ENCODE assay signal across 7 cellular contexts in genomic region chr1:202860744-202861419, GRCh38. TPM values are rescaled to one million over a fixed set of nuclear protein-coding genes. Genes with fewer than 3 reads are reported as not detected.
DNase-seq lines count a peak whose midpoint lies in the region; ATAC-seq, FAIRE-seq and TF ChIP-seq lines count a peak whose summit lies in the region.

No MANE protein-coding gene starts in this region.

- 0 out of 2 replicates have a peak, but pooled peaks cover 6% of the 10 kb centered on the region for H3K79me2 ChIP-seq in PC-3 (ENCODE audit: low read length)

- WGBS in adrenal gland, 4 donors: 2 to 4% (median 3%) methylated on average over 18 to 50 of the region's 50 CpGs
- WGBS in iPS DF 6.9 (ENCODE audit: insufficient coverage, insufficient read length): no CpG with 5 or more reads among the region's 50 CpGs
- 1 to 3% methylated on average over 50 of the region's 50 CpGs for WGBS in sigmoid colon, 2 donors

- POLR2A ChIA-PET in PC-3 (lab: Charles Lee; ENCODE audit: unreplicated experiment): interaction anchor here (0.6 to 0.7 kb wide), 2 partner anchors 29 to 72 kb away, joined by 4 read pairs; no protein-coding TSS in a partner anchor

- no peak for TF ChIP-seq EP300 in sigmoid colon (IDR thresholded peaks at IDR 0.05)

- TF ChIP-seq POLR2A in adrenal gland (IDR thresholded peaks at IDR 0.05) (no peak), sigmoid colon (IDR thresholded peaks at IDR 0.05) (no peak)

- TF ChIP-seq CTCF in GM10266 (IDR thresholded peaks at IDR 0.05; ENCODE audit: control insufficient read depth, insufficient read depth, low read depth, missing control alignments) (no peak), PC-3 (conservative IDR thresholded peaks at IDR 0.05; ENCODE audit: low read depth, low read length) (no peak), adrenal gland (IDR thresholded peaks at IDR 0.05) (no peak), sigmoid colon (IDR thresholded peaks at IDR 0.05) (no peak)

- CTCF ChIA-PET in PC-3 (lab: Charles Lee): interaction anchor here (0.6 kb wide), 1 partner anchor 92 kb away, joined by 4 read pairs; no protein-coding TSS in a partner anchor

- peaks cover 14% of the 10 kb centered on the region; the same call in 1 of the 2 replicates for H3K4me1 ChIP-seq in PC-3 (ENCODE audit: insufficient read depth, low read length)
- H3K4me1 ChIP-seq in adrenal gland (replicated peaks in 1 of 2): peaks cover 0 to 7% of the 10 kb centered on the region in 2 donors
- H3K4me1 ChIP-seq in iPS DF 6.9 (ENCODE audit: control insufficient read depth, insufficient read depth, low read length): peaks cover 4% of the 10 kb centered on the region
- H3K4me1 ChIP-seq in sigmoid colon: peaks cover 0 to 13% (median 13%) of the 10 kb centered on the region in 4 donors

- H3K9me2 ChIP-seq in PC-3 (replicated peaks; ENCODE audit: low read length): no peaks in the 10 kb centered on the region

- no peaks in the 10 kb centered on the region for H4K20me1 ChIP-seq in PC-3 (ENCODE audit: low read length)

- no peaks in the 10 kb centered on the region for H3K27me3 ChIP-seq in PC-3 (ENCODE audit: low read length)
- no peaks in the 10 kb centered on the region for H3K27me3 ChIP-seq in adrenal gland
- no peaks in the 10 kb centered on the region for H3K27me3 ChIP-seq in iPS DF 6.9 (ENCODE audit: control insufficient read depth, insufficient read depth, low read length)
- H3K27me3 ChIP-seq in sigmoid colon: no peaks in the 10 kb centered on the region

- H3K9me3 ChIP-seq in PC-3 (ENCODE audit: low read length) (no peaks in the 10 kb centered on the region), adrenal gland (replicated peaks in 1 of 3) (no peaks in the 10 kb centered on the region), iPS DF 6.9 (ENCODE audit: control insufficient read depth, insufficient read depth, low read length) (no peaks in the 10 kb centered on the region), sigmoid colon (no peaks in the 10 kb centered on the region)

- TSS peak; percentile 47 for BruUV-seq in PC-3 (replicated peaks; lab: Mats Ljungman, UMichigan)

- H2AFZ ChIP-seq in PC-3 (ENCODE audit: low read length): peak overlapping the region; percentile 98

- H3K4me2 ChIP-seq in PC-3 (ENCODE audit: low read length): peak overlapping the region; percentile 86

- no peak for FAIRE-seq in RCC 7860 (lab: Jason Lieb, UNC)

- H3K36me3 ChIP-seq in PC-3 (ENCODE audit: low read depth, low read length) (peaks cover 5% of the 10 kb centered on the region; the same call in 1 of the 2 replicates), adrenal gland (replicated peaks in 1 of 2) (no peaks in the 10 kb centered on the region), iPS DF 6.9 (ENCODE audit: control insufficient read depth, insufficient read depth, low read length) (peaks cover 17% of the 10 kb centered on the region), sigmoid colon (no peaks in the 10 kb centered on the region)

- peak; percentile 36 for DNase-seq in GM10266 (ENCODE audit: extremely low spot score)
- peak; percentile 95 for DNase-seq in PC-3
- DNase-seq in adrenal gland: peak; percentile 24 to 56 (median 50)
- DNase-seq in iPS DF 6.9 (ENCODE audit: low read depth, low spot score): peak; percentile 80
- peak; percentile 77 for DNase-seq in sigmoid colon
- DNase-seq in RCC 7860 (ENCODE audit: low spot score): no peak

- H3F3A ChIP-seq in PC-3 (ENCODE audit: low read length, unreplicated experiment): no peaks in the 10 kb centered on the region

- H3K27ac ChIP-seq in PC-3 (ENCODE audit: low read length) (no peak overlapping the region), adrenal gland (peak overlapping the region in 1 of 5 donors; percentile 35), iPS DF 6.9 (ENCODE audit: low read length) (no peak overlapping the region), sigmoid colon (peak overlapping the region; percentile 54 to 74 (median 66))

- intact Hi-C loops in PC-3 (cut with micrococcal nuclease): loop anchor here (1.0 to 2.0 kb wide), 4 partner anchors 27 to 108 kb away; partner anchors contain the start of genes KLHL12 and PCAT6
- intact Hi-C loops in adrenal gland (cut with DNase I): no loop called here
- intact Hi-C loops in sigmoid colon (cut with DNase I): loop anchor here (1.0 to 2.0 kb wide), 2 partner anchors 28 to 51 kb away; partner anchors contain the start of genes PCAT6 and RABIF

- peak overlapping the region; percentile 67 for H3K9ac ChIP-seq in PC-3 (ENCODE audit: low read length)

- H3K4me3 ChIP-seq in PC-3 (ENCODE audit: low read length) (peak overlapping the region; percentile 88), adrenal gland (peak overlapping the region in 2 of 4 donors; percentile 70 to 79), iPS DF 6.9 (ENCODE audit: low read length) (peak overlapping the region; percentile 86; the same call in 1 of the 2 replicates), sigmoid colon (peak overlapping the region; percentile 53 to 89 (median 69))

- ATAC-seq in HG03095 (IDR thresholded peaks at IDR 0.05; ENCODE audit: unreplicated experiment) (peak; percentile 29), PC-3 (peak; percentile 78)

RNA-seq across cellular contexts. Expression of gene RABIF, which starts 28.1 kb away (rescaled TPM):
- total RNA-seq in PC-3 (2014; rRNA removed) (14.8 and 15.5 TPM in 2 replicates), adrenal gland (10 to 100 TPM in 1 of 8 donors, 1 to 10 TPM in 7; 3.1 to 10.6 (median 6.6) TPM), sigmoid colon (1 to 10 TPM; 3.6 to 7.3 (median 4.8) TPM)
- polyA plus RNA-seq in adrenal gland (1 to 10 TPM; 3.6 to 10.0 (median 3.8) TPM), sigmoid colon (10 to 100 TPM in 2 of 3 donors, 1 to 10 TPM in 1; 9.0 to 17.6 (median 15.0) TPM)

RNA-seq across cellular contexts. Expression of gene PCAT6, which starts 50.1 kb away (rescaled TPM):
- total RNA-seq in PC-3 (2014; rRNA removed): 0.26 and 1.7 TPM in 2 replicates
- total RNA-seq in adrenal gland: 1 to 10 TPM in 4 of 8 donors, under 1 TPM in 1, not detected in 3; 0.69 to 3.5 (median 1.3) TPM
- polyA plus RNA-seq in adrenal gland: 1 to 10 TPM; 3.0 to 8.5 (median 5.8) TPM
- total RNA-seq in sigmoid colon: not detected
- polyA plus RNA-seq in sigmoid colon: 1 to 10 TPM in 2 of 3 donors, not detected in 1; 1.6 to 1.7 TPM

RNA-seq across cellular contexts. Expression of gene KDM5B, which starts 52.7 kb away (rescaled TPM):
- 41.4 and 42.6 TPM in 2 replicates for total RNA-seq in PC-3 (2014; rRNA removed)
- total RNA-seq in adrenal gland: 10 to 100 TPM; 26.8 to 63.5 (median 44.6) TPM
- polyA plus RNA-seq in adrenal gland: 10 to 100 TPM; 11.7 to 18.2 (median 12.6) TPM
- 10 to 100 TPM; 29.7 to 68.1 (median 39.6) TPM for total RNA-seq in sigmoid colon
- 10 to 100 TPM; 10.9 to 16.7 (median 12.0) TPM for polyA plus RNA-seq in sigmoid colon

Comparison
In these comparisons a context has a peak if more than half of its experiments do, and no peak if none do; other contexts are left out.
1. H3K27ac ChIP-seq: peak in sigmoid colon (4 of 4); none in PC-3 (single experiment) and iPS DF 6.9 (single experiment).
2. intact Hi-C loops: an anchor here in PC-3 (1.0 to 2.0 kb wide) and sigmoid colon (1.0 to 2.0 kb wide); none called in adrenal gland.